2 cellular contexts compared by ENCODE assay signal in genomic region chr17:49437696-49438438, GRCh38.
A peak's percentile ranks its signal among the peaks of the same experiment; 100 is the strongest.
TF ChIP-seq lines count a peak whose summit lies in the region.

No MANE protein-coding gene starts in this region.

TF ChIP-seq in HepG2, 621 proteins besides CTCF, POLR2A, EP300 and RAD21:
- TF ChIP-seq NPAS2 (CRISPR knock-in tag; IDR thresholded peaks at IDR 0.05; ENCODE audit: borderline replicate concordance), result 0 out of 2 replicates have a peak, but pooled peaks have one; percentile 47
- no peak for TF ChIP-seq HCFC1 (IDR thresholded peaks at IDR 0.05; ENCODE audit: low read depth, low read length)

TF ChIP-seq in WTC11, 78 proteins besides CTCF, POLR2A, EP300 and RAD21:
- TF ChIP-seq AR (CRISPR knock-in tag; IDR thresholded peaks at IDR 0.05) (no peak), MXD4 (CRISPR knock-in tag; IDR thresholded peaks at IDR 0.05; ENCODE audit: borderline replicate concordance) (no peak), RELA (CRISPR knock-in tag; IDR thresholded peaks at IDR 0.05; ENCODE audit: borderline replicate concordance) (no peak), EMX1 (CRISPR knock-in tag; IDR thresholded peaks at IDR 0.05) (no peak), PRRX2 (CRISPR knock-in tag; IDR thresholded peaks at IDR 0.05) (no peak), CREB1 (CRISPR knock-in tag; IDR thresholded peaks at IDR 0.05) (no peak), SMAD4 (CRISPR knock-in tag; IDR thresholded peaks at IDR 0.05) (no peak), NR2C2 (CRISPR knock-in tag; IDR thresholded peaks at IDR 0.05) (no peak), ZNF317 (CRISPR knock-in tag; IDR thresholded peaks at IDR 0.05; ENCODE audit: borderline replicate concordance, low read depth) (no peak)
